Comparison of ENCODE assay signal across 18 cellular contexts in the genomic region with DNA sequence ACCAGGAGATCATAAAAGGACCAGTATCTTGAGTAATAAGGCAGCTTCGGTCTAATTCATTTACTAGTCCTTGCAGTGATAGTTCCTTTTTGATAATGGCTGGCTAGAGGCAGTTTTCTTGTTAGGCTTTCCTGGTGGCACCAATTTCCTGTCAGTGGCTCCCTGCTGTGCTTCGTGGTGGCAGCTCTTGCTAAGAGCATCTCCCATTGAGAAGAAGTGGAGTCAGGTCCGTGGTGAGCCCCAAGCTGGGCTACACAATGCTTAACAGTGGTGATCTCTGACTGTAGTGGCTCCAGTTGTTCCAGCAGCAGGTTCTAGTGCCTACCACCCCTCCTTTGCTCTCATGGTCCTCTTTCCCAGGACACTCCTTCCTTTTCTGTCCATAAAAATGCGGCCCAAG.
DNase-seq lines count a peak whose midpoint lies in the region; ATAC-seq, FAIRE-seq and TF ChIP-seq lines count a peak whose summit lies in the region.
"Had no signal": no experiment of that assay in that cellular context is flagged by ENCODE, and none has a peak within 500 bp of the region (broad histone marks: within the 10 kb centered on the region; RNA-seq: fewer than 3 reads in every experiment).

No MANE protein-coding gene starts in this region.

- no peaks in the 10 kb centered on the region for H3K36me3 Mint-ChIP-seq in astrocyte (ENCODE audit: low read depth, unreplicated experiment)

- peaks cover under 1% of the 10 kb centered on the region for H3K9me3 Mint-ChIP-seq in astrocyte (ENCODE audit: unreplicated experiment)

- FAIRE-seq in astrocyte (lab: Jason Lieb, UNC) = no peak
- FAIRE-seq: RCC 7860 had no signal

- intact Hi-C loops in left cardiac atrium (cut with DNase I) = no loop called here

- H3K4me1 ChIP-seq in astrocyte (ENCODE audit: insufficient read depth, low read length) (no peaks in the 10 kb centered on the region), neuronal stem cell (ENCODE audit: control insufficient read depth in 2 of 2, insufficient read depth in 1 of 2, low read depth in 1 of 2, low read length in 2 of 2) (no peaks in the 10 kb centered on the region)
- H3K4me1 ChIP-seq: SJCRH30 had no signal

- H4K91ac ChIP-seq in neuronal stem cell (ENCODE audit: low read depth, low read length, poor library complexity) = no peak overlapping the region

- peak overlapping the region; percentile 75 for H3K27ac Mint-ChIP-seq in astrocyte (ENCODE audit: unreplicated experiment)

- no peak for TF ChIP-seq CTCF in NB4 (IDR thresholded peaks at IDR 0.05; ENCODE audit: low read depth, low read length)
- no peak for TF ChIP-seq CTCF in astrocyte (IDR thresholded peaks at IDR 0.05; ENCODE audit: insufficient read depth, low read depth, low read length)

- H4K20me1 ChIP-seq in astrocyte (ENCODE audit: insufficient read depth, low read length) = no peaks in the 10 kb centered on the region
- H4K20me1 ChIP-seq: BLaER1 treated with 17β-estradiol and CSF1 and Interleukin-3, amounts not matched to agents 10 nM and 100 nM had no signal

- ATAC-seq in left cardiac atrium = no peak

- H3K4ac ChIP-seq in neuronal stem cell (ENCODE audit: low read length) = no peak overlapping the region

- no peak overlapping the region for H3K27ac ChIP-seq in astrocyte (ENCODE audit: low read depth, low read length)
- H3K27ac ChIP-seq in neuronal stem cell (replicated peaks; ENCODE audit: low read length) = no peak overlapping the region
- H3K27ac ChIP-seq: 22Rv1; BLaER1 treated with 17β-estradiol and CSF1 and Interleukin-3, amounts not matched to agents 10 nM and 100 nM; SJCRH30 had no signal

- peak overlapping the region; percentile 2 for H3K14ac ChIP-seq in neuronal stem cell (ENCODE audit: low read length)

- H3K18ac ChIP-seq in neuronal stem cell (ENCODE audit: low read length) = no peak overlapping the region

- H3K9ac ChIP-seq in astrocyte (ENCODE audit: low read length) (no peak overlapping the region), neuronal stem cell (ENCODE audit: low read depth, low read length, poor library complexity) (no peak overlapping the region)
- H3K9ac ChIP-seq: BLaER1 treated with 17β-estradiol and CSF1 and Interleukin-3, amounts not matched to agents 10 nM and 100 nM had no signal

- H3K36me3 ChIP-seq in astrocyte (ENCODE audit: insufficient read depth, low read length) (no peaks in the 10 kb centered on the region), neuronal stem cell (replicated peaks in 1 of 2; ENCODE audit: control insufficient read depth in 2 of 2, insufficient read depth in 2 of 2, low read length in 2 of 2) (no peaks in the 10 kb centered on the region)
- H3K36me3 ChIP-seq: BLaER1 treated with 17β-estradiol and CSF1 and Interleukin-3, amounts not matched to agents 10 nM and 100 nM; SJCRH30 had no signal

- H3K27me3 Mint-ChIP-seq in astrocyte (ENCODE audit: low read depth, unreplicated experiment) = no peaks in the 10 kb centered on the region

- H3K79me1 ChIP-seq in neuronal stem cell (ENCODE audit: low read depth, low read length) = no peaks in the 10 kb centered on the region

- H3K4me3 ChIP-seq in NB4 (ENCODE audit: low read depth, low read length) (no peak overlapping the region), astrocyte (ENCODE audit: insufficient read depth, low read depth, low read length) (no peak overlapping the region), neuronal stem cell (ENCODE audit: low read length in 2 of 2) (no peak overlapping the region)
- H3K4me3 ChIP-seq: BLaER1 treated with 17β-estradiol and CSF1 and Interleukin-3, amounts not matched to agents 10 nM and 100 nM; SJCRH30 had no signal

- no CpG with 5 or more reads among the region's 4 CpGs for WGBS in neuronal stem cell (ENCODE audit: extremely low coverage in 2 of 2, insufficient read length in 2 of 2, insufficient replicate concordance in 1 of 2), 2 donors

- H4K8ac ChIP-seq in neuronal stem cell (ENCODE audit: low read depth, low read length) = no peak overlapping the region

- no peak overlapping the region for H2BK15ac ChIP-seq in neuronal stem cell (ENCODE audit: low read length)

- DNase-seq in SIG-M5 treated with dmso at 0.1 percent for 504 hours (lab: John Stamatoyannopoulos, UW; ENCODE audit: unreplicated experiment) (peak; percentile 30), SIG-M5 (lab: John Stamatoyannopoulos, UW) (no peak), NB4 (ENCODE audit: low read depth) (peak; percentile 87), astrocyte (ENCODE audit: low read depth) (no peak), neuronal stem cell (ENCODE audit: low spot score) (no peak), foreskin melanocyte (no peak), DMS114 treated with DMSO at 0.1 percent for 48 hours (lab: John Stamatoyannopoulos, UW; ENCODE audit: unreplicated experiment) (no peak), left cardiac atrium (no peak)
- DNase-seq: DMS153, HCEC 1CT, NCI-H1092 treated with DMSO at 0.1 percent for 48 hours, NCI-H1694 treated with DMSO at 0.1 percent for 48 hours, NCI-H446, NCI-H774, SJCRH30 had no signal

- no peak overlapping the region for H3K4me3 Mint-ChIP-seq in astrocyte (ENCODE audit: unreplicated experiment)

- no peak for TF ChIP-seq POLR2A in NB4 (IDR thresholded peaks at IDR 0.05; ENCODE audit: extremely low read depth, insufficient read length)

- no peak overlapping the region for H2BK12ac ChIP-seq in neuronal stem cell (ENCODE audit: low read length)

- H3K4me1 Mint-ChIP-seq in astrocyte (ENCODE audit: low read depth, unreplicated experiment) = peaks cover 16% of the 10 kb centered on the region

- H3K4me2 ChIP-seq in astrocyte (ENCODE audit: low read length) (no peak overlapping the region), neuronal stem cell (ENCODE audit: insufficient read depth, low read length, poor library complexity, severe bottlenecking) (no peak overlapping the region)

- no peak overlapping the region for H2BK120ac ChIP-seq in neuronal stem cell (ENCODE audit: low read depth, low read length)

- H2BK5ac ChIP-seq in neuronal stem cell (ENCODE audit: low read length) = no peak overlapping the region

- H2AK5ac ChIP-seq in neuronal stem cell (ENCODE audit: low read depth, low read length) = no peak overlapping the region

- H3K23ac ChIP-seq in neuronal stem cell (ENCODE audit: low read depth, low read length, poor library complexity) = no peak overlapping the region

- no peaks in the 10 kb centered on the region for H3K79me2 ChIP-seq in astrocyte (ENCODE audit: insufficient read depth, low read length)

- H2AFZ ChIP-seq in astrocyte (ENCODE audit: low read depth, low read length) = no peak overlapping the region
- no peak overlapping the region for H2AFZ ChIP-seq in neuronal stem cell (ENCODE audit: low read length)

- H3K27me3 ChIP-seq in astrocyte (ENCODE audit: insufficient read depth, low read length) = no peaks in the 10 kb centered on the region
- no peaks in the 10 kb centered on the region for H3K27me3 ChIP-seq in neuronal stem cell (ENCODE audit: control insufficient read depth in 3 of 3, insufficient read depth in 3 of 3, low read depth in 1 of 3, low read length in 3 of 3)
- H3K27me3 ChIP-seq: BLaER1 treated with 17β-estradiol and CSF1 and Interleukin-3, amounts not matched to agents 10 nM and 100 nM; SJCRH30 had no signal

- H3K9me3 ChIP-seq in astrocyte (ENCODE audit: insufficient read depth, low read depth, low read length) (no peaks in the 10 kb centered on the region), neuronal stem cell (replicated peaks in 1 of 2; ENCODE audit: control insufficient read depth in 2 of 2, insufficient read depth in 1 of 2, low read depth in 1 of 2, low read length in 2 of 2) (no peaks in the 10 kb centered on the region)
- H3K9me3 ChIP-seq: SJCRH30 had no signal

Comparison
In these comparisons a context has a peak if more than half of its experiments do, and no peak if none do; other contexts are left out.
1. DNase-seq: peak in SIG-M5 treated with dmso at 0.1 percent for 504 hours (single experiment) and NB4 (single experiment); none in SIG-M5 (single experiment), astrocyte (single experiment), neuronal stem cell (single experiment), foreskin melanocyte (single experiment), DMS114 treated with DMSO at 0.1 percent for 48 hours (single experiment) and left cardiac atrium (single experiment).